1 cellular context compared by ENCODE assay signal in the genomic region with DNA sequence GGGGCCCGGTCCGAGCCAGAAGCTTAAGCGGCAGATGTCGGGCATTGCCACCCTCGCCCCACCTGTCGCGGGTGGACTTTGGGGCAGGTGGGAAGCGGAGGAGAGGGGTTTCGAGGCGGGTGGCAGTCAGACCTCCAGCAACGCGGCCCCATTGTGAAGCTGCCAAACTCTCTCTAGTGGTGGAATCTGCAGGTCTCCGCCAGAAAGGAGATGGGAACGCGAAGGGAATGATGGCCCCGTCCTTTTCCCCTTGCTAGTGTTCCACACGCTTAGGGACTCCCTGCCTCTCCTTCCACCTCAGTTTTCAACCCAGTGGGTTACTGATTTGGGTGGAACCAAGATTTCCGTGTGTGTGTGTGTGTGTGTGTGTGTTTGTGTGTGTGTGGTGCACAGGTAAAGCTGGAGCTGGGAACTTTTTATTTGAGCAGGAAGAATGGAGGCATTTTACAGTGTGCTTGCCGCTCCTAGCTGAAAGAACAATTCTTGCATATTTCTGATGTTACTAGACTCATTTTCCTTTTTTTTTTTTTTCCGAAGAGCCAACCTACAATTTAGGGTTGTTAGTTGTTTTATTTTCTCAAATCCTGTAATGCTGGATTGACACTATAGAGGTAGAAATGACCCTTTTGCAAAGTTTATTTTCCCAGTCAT.
TF ChIP-seq lines count a peak whose summit lies in the region.

No MANE protein-coding gene starts in this region.

TF ChIP-seq in IMR-90, 13 proteins besides CTCF, POLR2A, EP300 and RAD21:
- TF ChIP-seq RCOR1 (IDR thresholded peaks at IDR 0.05; ENCODE audit: insufficient replicate concordance, low read length) (no peak), MXI1 (IDR thresholded peaks at IDR 0.05; ENCODE audit: borderline replicate concordance, low read depth, low read length) (no peak)
